17 cellular contexts compared by ENCODE assay signal in genomic region chr20:9837634-9838033, GRCh38. TPM values are rescaled to one million over a fixed set of nuclear protein-coding genes. Genes with fewer than 3 reads are reported as not detected.
A peak's percentile ranks its signal among the peaks of the same experiment; 100 is the strongest.
DNase-seq lines count a peak whose midpoint lies in the region; ATAC-seq, FAIRE-seq and TF ChIP-seq lines count a peak whose summit lies in the region.
"Had no signal": no experiment of that assay in that cellular context is flagged by ENCODE, and none has a peak within 500 bp of the region (broad histone marks: within the 10 kb centered on the region; RNA-seq: fewer than 3 reads in every experiment).

No MANE protein-coding gene starts in this region.

- no peak overlapping the region for H2AFZ ChIP-seq in KMS-11 (ENCODE audit: low read depth)
- H2AFZ ChIP-seq in astrocyte (ENCODE audit: low read depth, low read length) = peak overlapping the region; percentile 3

- H3K9ac ChIP-seq in KMS-11 (no peak overlapping the region), astrocyte (ENCODE audit: low read length) (no peak overlapping the region), iPS-20b (ENCODE audit: low read depth, low read length) (no peak overlapping the region)

- H3K4me3 ChIP-seq in BE2C (ENCODE audit: low read depth, low read length) (peak overlapping the region; percentile 71), KMS-11 (IDR thresholded peaks at IDR 0.05; ENCODE audit: insufficient read depth, low read depth, low read length) (no peak overlapping the region), astrocyte (ENCODE audit: insufficient read depth, low read depth, low read length) (no peak overlapping the region), iPS-20b (ENCODE audit: low read length) (peak overlapping the region; percentile 69; the same call in 1 of the 2 replicates)
- H3K4me3 ChIP-seq: SJSA1 had no signal

- no peak for ATAC-seq in GM21390 (IDR thresholded peaks at IDR 0.05; ENCODE audit: unreplicated experiment)
- ATAC-seq: activated CD8-positive, alpha-beta T cell treated with anti-CD3 and anti-CD28 coated beads, Interleukin-2, amount 10 ng/mL, durations not matched to agents 7 days and 5 days had no signal

- peak overlapping the region; percentile 54; the same call in 1 of the 2 replicates for H3K4me2 ChIP-seq in KMS-11
- H3K4me2 ChIP-seq in astrocyte (ENCODE audit: low read length) = peak overlapping the region; percentile 84

- H3K4me3 Mint-ChIP-seq in astrocyte (ENCODE audit: unreplicated experiment) = peak overlapping the region; percentile 80
- H3K4me3 Mint-ChIP-seq: activated CD8-positive, alpha-beta T cell treated with anti-CD3 and anti-CD28 coated beads, Interleukin-2, amount 10 ng/mL, durations not matched to agents 7 days and 5 days had no signal

- no peaks in the 10 kb centered on the region for H4K20me1 ChIP-seq in KMS-11 (ENCODE audit: insufficient read depth)
- H4K20me1 ChIP-seq in astrocyte (ENCODE audit: insufficient read depth, low read length) = no peaks in the 10 kb centered on the region

- H3K27me3 ChIP-seq in BE2C (peaks cover 19% of the 10 kb centered on the region), KMS-11 (ENCODE audit: insufficient read depth, low read depth) (no peaks in the 10 kb centered on the region), astrocyte (ENCODE audit: insufficient read depth, low read length) (peaks cover 3% of the 10 kb centered on the region), iPS-20b (ENCODE audit: insufficient read depth, low read length) (peaks cover 35% of the 10 kb centered on the region)

- H3K27ac Mint-ChIP-seq in astrocyte (ENCODE audit: unreplicated experiment) = no peak overlapping the region
- H3K27ac Mint-ChIP-seq: activated CD8-positive, alpha-beta T cell treated with anti-CD3 and anti-CD28 coated beads, Interleukin-2, amount 10 ng/mL, durations not matched to agents 7 days and 5 days had no signal

- H3K27me3 Mint-ChIP-seq in astrocyte (ENCODE audit: low read depth, unreplicated experiment) = peaks cover 30% of the 10 kb centered on the region

- no peak for DNase-seq in BE2C
- DNase-seq in astrocyte (ENCODE audit: low read depth) = no peak
- no peak for DNase-seq in stimulated activated naive CD4-positive, alpha-beta T cell treated with Interleukin-2 at 50 U/mL for 16 hours (lab: John Stamatoyannopoulos, UW)
- DNase-seq in hippocampal formation (lab: John Stamatoyannopoulos, UW) = no peak
- no peak for DNase-seq in stimulated activated CD4-positive, alpha-beta T cell treated with anti-CD3 and anti-CD28 coated beads, Interleukin-4, amount 100 ng/mL, for 4 hours
- DNase-seq: activated CD8-positive, alpha-beta T cell treated with anti-CD3 and anti-CD28 coated beads, Interleukin-2, amount 10 ng/mL, durations not matched to agents 7 days and 5 days; activated gamma-delta T cell treated with Interleukin-2 at 50 U/mL for 16 hours; DMS79; IMR-90; kidney glomerular epithelial cell; NCI-H1436 had no signal

- H3K36me3 ChIP-seq in BE2C (no peaks in the 10 kb centered on the region), KMS-11 (ENCODE audit: insufficient read depth) (no peaks in the 10 kb centered on the region), astrocyte (ENCODE audit: insufficient read depth, low read length) (no peaks in the 10 kb centered on the region), iPS-20b (ENCODE audit: insufficient read depth, low read depth, low read length) (no peaks in the 10 kb centered on the region)
- H3K36me3 ChIP-seq: SJSA1 had no signal

- no peaks in the 10 kb centered on the region for H3K79me2 ChIP-seq in KMS-11 (ENCODE audit: insufficient read depth, low read depth)
- no peaks in the 10 kb centered on the region for H3K79me2 ChIP-seq in astrocyte (ENCODE audit: insufficient read depth, low read length)

- no peaks in the 10 kb centered on the region for H3K36me3 Mint-ChIP-seq in astrocyte (ENCODE audit: low read depth, unreplicated experiment)

- no peak overlapping the region for H3K27ac ChIP-seq in KMS-11
- no peak overlapping the region for H3K27ac ChIP-seq in astrocyte (ENCODE audit: low read depth, low read length)
- no peak overlapping the region for H3K27ac ChIP-seq in iPS-20b (ENCODE audit: low read length)
- H3K27ac ChIP-seq: SJSA1 had no signal

- H3K4me1 ChIP-seq in BE2C (no peaks in the 10 kb centered on the region; the same call in 1 of the 2 replicates), KMS-11 (ENCODE audit: low read depth, poor library complexity, severe bottlenecking) (no peaks in the 10 kb centered on the region), astrocyte (ENCODE audit: insufficient read depth, low read length) (no peaks in the 10 kb centered on the region), iPS-20b (ENCODE audit: insufficient read depth, low read length) (peaks cover 3% of the 10 kb centered on the region; the same call in 1 of the 2 replicates)
- H3K4me1 ChIP-seq: SJSA1 had no signal

- no peak for FAIRE-seq in astrocyte (lab: Jason Lieb, UNC)
- FAIRE-seq: bronchial epithelial cell had no signal

- H3K9me3 Mint-ChIP-seq in astrocyte (ENCODE audit: unreplicated experiment) = no peaks in the 10 kb centered on the region

- TF ChIP-seq CTCF in BE2C (IDR thresholded peaks at IDR 0.05; ENCODE audit: low read depth, low read length) = 0 out of 2 replicates have a peak, but pooled peaks have one; percentile 1
- TF ChIP-seq CTCF in KMS-11 (conservative IDR thresholded peaks at IDR 0.05; ENCODE audit: low read depth, low read length) = no peak
- no peak for TF ChIP-seq CTCF in astrocyte (IDR thresholded peaks at IDR 0.05; ENCODE audit: insufficient read depth, low read depth, low read length)

- no peaks in the 10 kb centered on the region for H3K4me1 Mint-ChIP-seq in astrocyte (ENCODE audit: low read depth, unreplicated experiment)

- H3K9me3 ChIP-seq in BE2C = no peaks in the 10 kb centered on the region
- H3K9me3 ChIP-seq in astrocyte (ENCODE audit: insufficient read depth, low read depth, low read length) = no peaks in the 10 kb centered on the region
- H3K9me3 ChIP-seq in iPS-20b (ENCODE audit: insufficient read depth, low read depth, low read length) = no peaks in the 10 kb centered on the region
- H3K9me3 ChIP-seq: SJSA1 had no signal

RNA-seq across cellular contexts. Expression of gene PAK5, which starts 1.2 kb away (rescaled TPM):
- polyA plus RNA-seq in BE2C (2012; ENCODE audit: insufficient read depth, insufficient read length, low read depth) = 0.22 TPM
- 0.16 and 0.19 TPM in 2 replicates for total RNA-seq in astrocyte
- total RNA-seq: activated CD8-positive, alpha-beta T cell treated with anti-CD3 and anti-CD28 coated beads, Interleukin-2, amount 10 ng/mL, durations not matched to agents 7 days and 5 days; bronchial epithelial cell; IMR-90; renal cortical epithelial cell; SJSA1 had no signal
- polyA plus RNA-seq: IMR-90 had no signal

Comparison
In these comparisons a context has a peak if more than half of its experiments do, and no peak if none do; other contexts are left out.
1. H3K4me3 ChIP-seq: peak in BE2C (single experiment) and iPS-20b (single experiment); none in KMS-11 (single experiment) and astrocyte (single experiment).